Comparison of ENCODE assay signal across 20 cellular contexts in the genomic region with DNA sequence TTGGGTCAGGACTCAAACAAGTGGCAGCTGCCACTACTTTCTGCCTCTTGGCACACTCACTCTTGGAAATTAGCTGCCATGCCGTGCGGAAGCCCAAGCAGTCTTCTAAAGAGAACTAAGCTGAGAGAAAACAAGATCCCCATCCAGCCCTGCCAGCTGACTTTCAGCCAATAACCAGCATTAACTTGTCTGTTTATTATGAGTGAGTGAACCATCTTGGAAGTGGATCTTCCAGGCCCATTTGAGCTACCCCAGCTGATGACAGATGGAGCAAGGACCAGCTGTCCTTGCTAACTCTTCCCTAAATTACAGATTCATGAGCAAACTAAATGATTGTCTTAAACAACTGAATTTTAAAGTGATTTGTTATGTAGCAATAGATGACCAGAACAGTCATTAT.
"Had no signal": no experiment of that assay in that cellular context is flagged by ENCODE, and none has a peak within 500 bp of the region (broad histone marks: within the 10 kb centered on the region; RNA-seq: fewer than 3 reads in every experiment).

No MANE protein-coding gene starts in this region.

- DNase-seq: effector memory CD4-positive, alpha-beta T cell; immature natural killer cell; left ventricle myocardium inferior; mesenchymal stem cell; midbrain; naive B cell; nephron progenitor cell; stimulated activated CD4-positive, alpha-beta T cell treated with anti-CD3 and anti-CD28 coated beads, Interleukin-2, amount 100 ng/mL, for 24 hours; stimulated activated CD4-positive, alpha-beta T cell treated with anti-CD3 and anti-CD28 coated beads, Interleukin-4, amount 100 ng/mL, for 4 hours; stimulated activated naive B cell treated with anti-CD40 and anti-IgM and Interleukin-4, amounts not matched to agents 10 μg/mL and 1 μg/mL and 100 μg/mL, for 72 hours; stimulated activated naive CD8-positive, alpha-beta T cell treated with anti-CD3 and anti-CD28 coated beads, Interleukin-15, amount 100 ng/mL, for 72 hours; testis; upper lobe of right lung had no signal

- H3K36me3 ChIP-seq: esophagus muscularis mucosa, left ventricle myocardium inferior, neutrophil, tibial nerve, upper lobe of right lung, vagina had no signal

- H3K27me3 ChIP-seq: esophagus muscularis mucosa, testis, tibial nerve, upper lobe of right lung, vagina had no signal

- H3K4me3 ChIP-seq: esophagus muscularis mucosa, left ventricle myocardium inferior, lung, skin epidermis, testis, tibial nerve, upper lobe of right lung, vagina had no signal

- H3K9me3 ChIP-seq: neutrophil, testis, upper lobe of right lung, vagina had no signal

- ATAC-seq: sciatic nerve; stimulated activated naive B cell treated with anti-CD40 and anti-IgM and Interleukin-4, amounts not matched to agents 10 μg/mL and 1 μg/mL and 100 μg/mL, for 72 hours; upper lobe of right lung had no signal
